12 cellular contexts compared by ENCODE assay signal in genomic region chr9:91416086-91416712, GRCh38. TPM values are rescaled to one million over a fixed set of nuclear protein-coding genes. Genes with fewer than 3 reads are reported as not detected.
A peak's percentile ranks its signal among the peaks of the same experiment; 100 is the strongest.
DNase-seq lines count a peak whose midpoint lies in the region; ATAC-seq and TF ChIP-seq lines count a peak whose summit lies in the region.
"Had no signal": no experiment of that assay in that cellular context is flagged by ENCODE, and none has a peak within 500 bp of the region (broad histone marks: within the 10 kb centered on the region; RNA-seq: fewer than 3 reads in every experiment).

No MANE protein-coding gene starts in this region.

- CTCF ChIA-PET in A673 (lab: Charles Lee): no interaction called here

- no peak for DNase-seq in stimulated activated naive CD8-positive, alpha-beta T cell treated with anti-CD3 and anti-CD28 coated beads, Interleukin-15, Interleukin-2, amounts not matched to agents 100 U/mL and 50 U/mL, for 24 hours
- no peak for DNase-seq in activated T-helper 1 cell treated with anti-CD3 and anti-CD28 coated beads, Interleukin-12 subunit alpha, Interleukin-12 subunit beta, Interleukin-2, Interleukin-4 antibody, amounts not matched to agents 30 ng/mL and 10 ng/mL and 1 ng/mL, durations not matched to agents 14 hours and 24 hours and 36 hours (ENCODE audit: low spot score)
- DNase-seq in foreskin keratinocyte: peak; percentile 58 to 70
- DNase-seq in A673 (ENCODE audit: low spot score): no peak
- no peak for DNase-seq in amygdala (lab: John Stamatoyannopoulos, UW)
- no peak for DNase-seq in SIG-M5 treated with dmso at 0.1 percent for 504 hours (lab: John Stamatoyannopoulos, UW; ENCODE audit: unreplicated experiment)
- DNase-seq: C1 segment of cervical spinal cord, Kasumi-1, sigmoid colon, uterus had no signal

- peaks cover 26% of the 10 kb centered on the region for H3K4me1 ChIP-seq in foreskin keratinocyte
- H3K4me1 ChIP-seq in A673 (ENCODE audit: insufficient read depth, low read length, poor library complexity, severe bottlenecking): peaks cover 38% of the 10 kb centered on the region
- H3K4me1 ChIP-seq: uterus had no signal

- H3K4me3 ChIP-seq in A673 (ENCODE audit: low read depth, low read length, poor library complexity, severe bottlenecking): no peak overlapping the region
- H3K4me3 ChIP-seq: sigmoid colon, uterus had no signal

- H3K27me3 ChIP-seq in foreskin keratinocyte: no peaks in the 10 kb centered on the region
- no peaks in the 10 kb centered on the region for H3K27me3 ChIP-seq in A673 (replicated peaks; ENCODE audit: insufficient read depth, low read depth, low read length, poor library complexity)
- H3K27me3 ChIP-seq: sigmoid colon, uterus had no signal

- no peak for TF ChIP-seq CTCF in foreskin keratinocyte (conservative IDR thresholded peaks at IDR 0.05)
- no peak for TF ChIP-seq CTCF in A673 (conservative IDR thresholded peaks at IDR 0.05; ENCODE audit: low read depth, low read length)

- ATAC-seq in stimulated activated naive CD8-positive, alpha-beta T cell treated with anti-CD3 and anti-CD28 coated beads, Interleukin-15, Interleukin-2, amounts not matched to agents 100 U/mL and 50 U/mL, for 24 hours: no peak
- ATAC-seq in foreskin keratinocyte (peak; percentile 87), HG02938 (IDR thresholded peaks at IDR 0.05; ENCODE audit: unreplicated experiment) (no peak)

- POLR2A ChIA-PET in A673 (lab: Charles Lee; ENCODE audit: low non-redundant PET): interaction anchor here (0.5 kb wide), 1 partner anchor 9 kb away, joined by 11 read pairs; no protein-coding TSS in a partner anchor

- no peaks in the 10 kb centered on the region for H3K36me3 ChIP-seq in A673 (ENCODE audit: insufficient read depth, low read length, poor library complexity, severe bottlenecking)
- H3K36me3 ChIP-seq: sigmoid colon, uterus had no signal

- peaks cover 4% of the 10 kb centered on the region for H3K27me3 Mint-ChIP-seq in stimulated activated naive CD8-positive, alpha-beta T cell treated with anti-CD3 and anti-CD28 coated beads, Interleukin-15, Interleukin-2, amounts not matched to agents 100 ng/mL and 50 ng/mL, for 24 hours
- H3K27me3 Mint-ChIP-seq in activated T-helper 1 cell treated with anti-CD3 and anti-CD28 coated beads, Interleukin-12 subunit alpha, Interleukin-12 subunit beta, Interleukin-2, Interleukin-4 antibody, amounts not matched to agents 30 ng/mL and 10 ng/mL and 1 ng/mL, durations not matched to agents 14 hours and 24 hours and 36 hours (ENCODE audit: insufficient read depth): no peaks in the 10 kb centered on the region

- H3K27ac Mint-ChIP-seq in stimulated activated naive CD8-positive, alpha-beta T cell treated with anti-CD3 and anti-CD28 coated beads, Interleukin-15, Interleukin-2, amounts not matched to agents 100 ng/mL and 50 ng/mL, for 24 hours: peak overlapping the region; percentile 90
- H3K27ac Mint-ChIP-seq in activated T-helper 1 cell treated with anti-CD3 and anti-CD28 coated beads, Interleukin-12 subunit alpha, Interleukin-12 subunit beta, Interleukin-2, Interleukin-4 antibody, amounts not matched to agents 30 ng/mL and 10 ng/mL and 1 ng/mL, durations not matched to agents 14 hours and 24 hours and 36 hours: peak overlapping the region; percentile 85

- H3K4me3 Mint-ChIP-seq in stimulated activated naive CD8-positive, alpha-beta T cell treated with anti-CD3 and anti-CD28 coated beads, Interleukin-15, Interleukin-2, amounts not matched to agents 100 ng/mL and 50 ng/mL, for 24 hours: peak overlapping the region; percentile 35
- H3K4me3 Mint-ChIP-seq in activated T-helper 1 cell treated with anti-CD3 and anti-CD28 coated beads, Interleukin-12 subunit alpha, Interleukin-12 subunit beta, Interleukin-2, Interleukin-4 antibody, amounts not matched to agents 30 ng/mL and 10 ng/mL and 1 ng/mL, durations not matched to agents 14 hours and 24 hours and 36 hours: peak overlapping the region; percentile 52

- H3K9me3 ChIP-seq in A673 (ENCODE audit: low read depth, low read length, poor library complexity, severe bottlenecking): no peaks in the 10 kb centered on the region
- H3K9me3 ChIP-seq: sigmoid colon, uterus had no signal

- no peak overlapping the region for H3K27ac ChIP-seq in foreskin keratinocyte
- H3K27ac ChIP-seq in A673 (ENCODE audit: low read depth, low read length, poor library complexity, severe bottlenecking): no peak overlapping the region
- H3K27ac ChIP-seq: sigmoid colon, uterus had no signal

- peaks cover 64% of the 10 kb centered on the region for H3K36me3 Mint-ChIP-seq in stimulated activated naive CD8-positive, alpha-beta T cell treated with anti-CD3 and anti-CD28 coated beads, Interleukin-15, Interleukin-2, amounts not matched to agents 100 ng/mL and 50 ng/mL, for 24 hours (ENCODE audit: low read depth)
- peaks cover 48% of the 10 kb centered on the region for H3K36me3 Mint-ChIP-seq in activated T-helper 1 cell treated with anti-CD3 and anti-CD28 coated beads, Interleukin-12 subunit alpha, Interleukin-12 subunit beta, Interleukin-2, Interleukin-4 antibody, amounts not matched to agents 30 ng/mL and 10 ng/mL and 1 ng/mL, durations not matched to agents 14 hours and 24 hours and 36 hours (ENCODE audit: low read depth)

- intact Hi-C loops in activated T-helper 1 cell treated with anti-CD3 and anti-CD28 coated beads, Interleukin-12 subunit alpha, Interleukin-12 subunit beta, Interleukin-2, Interleukin-4 antibody, amounts not matched to agents 30 ng/mL and 10 ng/mL and 1 ng/mL, durations not matched to agents 14 hours and 24 hours and 36 hours (cut with micrococcal nuclease): no loop called here
- intact Hi-C loops in A673 (cut with micrococcal nuclease; ENCODE audit: unreplicated experiment): no loop called here

- BruUV-seq in A673 (replicated peaks; lab: Mats Ljungman, UMichigan): no TSS peak

- H3K4me1 Mint-ChIP-seq in stimulated activated naive CD8-positive, alpha-beta T cell treated with anti-CD3 and anti-CD28 coated beads, Interleukin-15, Interleukin-2, amounts not matched to agents 100 ng/mL and 50 ng/mL, for 24 hours (ENCODE audit: low read depth): peaks cover 89% of the 10 kb centered on the region
- peaks cover 89% of the 10 kb centered on the region for H3K4me1 Mint-ChIP-seq in activated T-helper 1 cell treated with anti-CD3 and anti-CD28 coated beads, Interleukin-12 subunit alpha, Interleukin-12 subunit beta, Interleukin-2, Interleukin-4 antibody, amounts not matched to agents 30 ng/mL and 10 ng/mL and 1 ng/mL, durations not matched to agents 14 hours and 24 hours and 36 hours (ENCODE audit: low read depth)

- no peaks in the 10 kb centered on the region for H3K9me3 Mint-ChIP-seq in stimulated activated naive CD8-positive, alpha-beta T cell treated with anti-CD3 and anti-CD28 coated beads, Interleukin-15, Interleukin-2, amounts not matched to agents 100 ng/mL and 50 ng/mL, for 24 hours
- no peaks in the 10 kb centered on the region for H3K9me3 Mint-ChIP-seq in activated T-helper 1 cell treated with anti-CD3 and anti-CD28 coated beads, Interleukin-12 subunit alpha, Interleukin-12 subunit beta, Interleukin-2, Interleukin-4 antibody, amounts not matched to agents 30 ng/mL and 10 ng/mL and 1 ng/mL, durations not matched to agents 14 hours and 24 hours and 36 hours

RNA-seq across cellular contexts. Expression of gene NFIL3, which starts 7.4 kb away (rescaled TPM):
- total RNA-seq in activated T-helper 1 cell treated with anti-CD3 and anti-CD28 coated beads, Interleukin-12 subunit alpha, Interleukin-12 subunit beta, Interleukin-2, Interleukin-4 antibody, amounts not matched to agents 30 ng/mL and 10 ng/mL and 1 ng/mL, durations not matched to agents 14 hours and 24 hours and 36 hours: 124 TPM in 2 replicates
- total RNA-seq in foreskin keratinocyte (10.5 and 10.7 TPM in 2 replicates), A673 (2021) (12.5 and 14.5 TPM in 2 replicates)
- 8.4 and 8.6 TPM in 2 replicates for polyA plus RNA-seq in foreskin keratinocyte

RNA-seq across cellular contexts. Expression of gene AUH, which starts 54.5 kb away (rescaled TPM):
- 50.4 and 53.3 TPM in 2 replicates for total RNA-seq in activated T-helper 1 cell treated with anti-CD3 and anti-CD28 coated beads, Interleukin-12 subunit alpha, Interleukin-12 subunit beta, Interleukin-2, Interleukin-4 antibody, amounts not matched to agents 30 ng/mL and 10 ng/mL and 1 ng/mL, durations not matched to agents 14 hours and 24 hours and 36 hours
- total RNA-seq in foreskin keratinocyte (7.8 and 8.1 TPM in 2 replicates), A673 (2021) (12.3 and 15.4 TPM in 2 replicates)
- 5.3 and 5.8 TPM in 2 replicates for polyA plus RNA-seq in foreskin keratinocyte

Comparison
In these comparisons a context has a peak if more than half of its experiments do, and no peak if none do; other contexts are left out.
1. DNase-seq: peak in foreskin keratinocyte (2 of 2); none in stimulated activated naive CD8-positive, alpha-beta T cell treated with anti-CD3 and anti-CD28 coated beads, Interleukin-15, Interleukin-2, amounts not matched to agents 100 U/mL and 50 U/mL, for 24 hours (single experiment), activated T-helper 1 cell treated with anti-CD3 and anti-CD28 coated beads, Interleukin-12 subunit alpha, Interleukin-12 subunit beta, Interleukin-2, Interleukin-4 antibody, amounts not matched to agents 30 ng/mL and 10 ng/mL and 1 ng/mL, durations not matched to agents 14 hours and 24 hours and 36 hours (single experiment), A673 (single experiment), amygdala (0 of 56) and SIG-M5 treated with dmso at 0.1 percent for 504 hours (single experiment).